ENCODE assay signal across 11 cellular contexts in genomic region chr11:103257360-103257759, GRCh38.
A peak's percentile ranks its signal among the peaks of the same experiment; 100 is the strongest.
DNase-seq lines count a peak whose midpoint lies in the region; ATAC-seq, FAIRE-seq and TF ChIP-seq lines count a peak whose summit lies in the region.
"Had no signal": no experiment of that assay in that cellular context is flagged by ENCODE, and none has a peak within 500 bp of the region (broad histone marks: within the 10 kb centered on the region; RNA-seq: fewer than 3 reads in every experiment).

No MANE protein-coding gene starts in this region.

- H3K27me3 Mint-ChIP-seq in Caco-2 (ENCODE audit: insufficient read depth, unreplicated experiment) = no peaks in the 10 kb centered on the region
- H3K27me3 Mint-ChIP-seq in activated CD4-positive, alpha-beta T cell treated with anti-CD3 and anti-CD28 coated beads, Interleukin-2, amount 10 ng/mL, durations not matched to agents 7 days and 5 days = no peaks in the 10 kb centered on the region
- H3K27me3 Mint-ChIP-seq: activated naive CD8-positive, alpha-beta T cell had no signal

- peak; percentile 76 to 77 for TF ChIP-seq CTCF in Caco-2 (IDR thresholded peaks at IDR 0.05; ENCODE audit: insufficient read depth in 1 of 2, low read depth in 1 of 2, low read length in 1 of 2, severe bottlenecking in 1 of 2, unreplicated experiment in 1 of 2)

- H3K4me3 Mint-ChIP-seq in Caco-2 (ENCODE audit: unreplicated experiment) = no peak overlapping the region
- no peak overlapping the region for H3K4me3 Mint-ChIP-seq in activated CD4-positive, alpha-beta T cell treated with anti-CD3 and anti-CD28 coated beads, Interleukin-2, amount 10 ng/mL, durations not matched to agents 7 days and 5 days
- H3K4me3 Mint-ChIP-seq: activated naive CD8-positive, alpha-beta T cell had no signal

- no peaks in the 10 kb centered on the region for H3K9me3 Mint-ChIP-seq in Caco-2 (ENCODE audit: unreplicated experiment)
- no peaks in the 10 kb centered on the region for H3K9me3 Mint-ChIP-seq in activated CD4-positive, alpha-beta T cell treated with anti-CD3 and anti-CD28 coated beads, Interleukin-2, amount 10 ng/mL, durations not matched to agents 7 days and 5 days

- H3K9me3 ChIP-seq in Caco-2 (no peaks in the 10 kb centered on the region), iPS DF 6.9 (ENCODE audit: control insufficient read depth, insufficient read depth, low read length) (no peaks in the 10 kb centered on the region)
- H3K9me3 ChIP-seq: spleen, tibial nerve had no signal

- BruUV-seq in Caco-2 (replicated peaks; lab: Mats Ljungman, UMichigan) = no TSS peak

- no peak for ATAC-seq in HG03469 (IDR thresholded peaks at IDR 0.05; ENCODE audit: unreplicated experiment)
- ATAC-seq in HG02759 (IDR thresholded peaks at IDR 0.05; ENCODE audit: unreplicated experiment) = no peak

- H3K4me3 ChIP-seq in Caco-2 (ENCODE audit: low read depth, low read length) (no peak overlapping the region), iPS DF 6.9 (ENCODE audit: low read length) (no peak overlapping the region)
- H3K4me3 ChIP-seq: spleen, tibial nerve had no signal

- CTCF ChIA-PET in Caco-2 (lab: Charles Lee) = interaction anchor here (1.6 kb wide), 1 partner anchor 343 kb away, joined by 5 read pairs; no protein-coding TSS in a partner anchor
- CTCF ChIA-PET in activated CD4-positive, alpha-beta T cell treated with anti-CD3 and anti-CD28 coated beads, Interleukin-2, amount 10 ng/mL, durations not matched to agents 7 days and 5 days (lab: Charles Lee) = no interaction called here

- H3K27me3 ChIP-seq in Caco-2 (replicated peaks; ENCODE audit: control insufficient read depth, insufficient read depth, low read length) = no peaks in the 10 kb centered on the region
- H3K27me3 ChIP-seq in iPS DF 6.9 (ENCODE audit: control insufficient read depth, insufficient read depth, low read length) = no peaks in the 10 kb centered on the region
- H3K27me3 ChIP-seq: spleen, tibial nerve had no signal

- no peaks in the 10 kb centered on the region for H3K4me1 Mint-ChIP-seq in Caco-2 (ENCODE audit: low read depth, unreplicated experiment)
- no peaks in the 10 kb centered on the region for H3K4me1 Mint-ChIP-seq in activated CD4-positive, alpha-beta T cell treated with anti-CD3 and anti-CD28 coated beads, Interleukin-2, amount 10 ng/mL, durations not matched to agents 7 days and 5 days

- in situ Hi-C loops in KBM-7 (cut with MboI; ENCODE audit: low pct_unique_long_range_greater_than_20kb, low sequenced_read_pairs) = no loop called here

- H3K4me1 ChIP-seq in Caco-2 (no peaks in the 10 kb centered on the region), iPS DF 6.9 (ENCODE audit: control insufficient read depth, insufficient read depth, low read length) (no peaks in the 10 kb centered on the region)
- H3K4me1 ChIP-seq: spleen, tibial nerve had no signal

- no peaks in the 10 kb centered on the region for H3K36me3 Mint-ChIP-seq in Caco-2 (ENCODE audit: insufficient read depth, unreplicated experiment)
- no peaks in the 10 kb centered on the region for H3K36me3 Mint-ChIP-seq in activated CD4-positive, alpha-beta T cell treated with anti-CD3 and anti-CD28 coated beads, Interleukin-2, amount 10 ng/mL, durations not matched to agents 7 days and 5 days (ENCODE audit: low read depth)

- no peak overlapping the region for H3K27ac Mint-ChIP-seq in Caco-2 (ENCODE audit: unreplicated experiment)
- no peak overlapping the region for H3K27ac Mint-ChIP-seq in activated CD4-positive, alpha-beta T cell treated with anti-CD3 and anti-CD28 coated beads, Interleukin-2, amount 10 ng/mL, durations not matched to agents 7 days and 5 days
- H3K27ac Mint-ChIP-seq: activated naive CD8-positive, alpha-beta T cell had no signal

- WGBS in iPS DF 6.9 (ENCODE audit: insufficient coverage, insufficient read length) = no CpG with 5 or more reads among the region's 4 CpGs

- peak in 1 of 2 experiments; percentile 58 for DNase-seq in Caco-2
- peak; percentile 2 for DNase-seq in KBM-7
- DNase-seq in iPS DF 6.9 (ENCODE audit: low read depth, low spot score) = peak; percentile 5
- no peak for DNase-seq in activated CD4-positive, alpha-beta T cell treated with anti-CD3 and anti-CD28 coated beads, Interleukin-2, amount 10 ng/mL, durations not matched to agents 7 days and 5 days
- DNase-seq in NCI-H1436 (lab: John Stamatoyannopoulos, UW) = no peak
- DNase-seq: spleen had no signal

- POLR2A ChIA-PET in Caco-2 (lab: Charles Lee) = no interaction called here
- POLR2A ChIA-PET in activated CD4-positive, alpha-beta T cell treated with anti-CD3 and anti-CD28 coated beads, Interleukin-2, amount 10 ng/mL, durations not matched to agents 7 days and 5 days (lab: Charles Lee) = no interaction called here

- FAIRE-seq in TTC549 (lab: Jason Lieb, UNC) = peak; percentile 20

- intact Hi-C loops in Caco-2 (cut with micrococcal nuclease; ENCODE audit: unreplicated experiment) = loop anchor here (1.0 to 5.0 kb wide), 4 partner anchors 70 to 402 kb away; no protein-coding TSS in a partner anchor

- H3K27ac ChIP-seq in iPS DF 6.9 (ENCODE audit: low read length) = no peak overlapping the region
- H3K27ac ChIP-seq: spleen, tibial nerve had no signal

- no peaks in the 10 kb centered on the region for H3K36me3 ChIP-seq in Caco-2 (ENCODE audit: control insufficient read depth, insufficient read depth, low read length)
- no peaks in the 10 kb centered on the region; the same call in 1 of the 2 replicates for H3K36me3 ChIP-seq in iPS DF 6.9 (ENCODE audit: control insufficient read depth, insufficient read depth, low read length)

Comparison
In these comparisons a context has a peak if more than half of its experiments do, and no peak if none do; other contexts are left out.
1. DNase-seq: peak in KBM-7 (single experiment) and iPS DF 6.9 (single experiment); none in activated CD4-positive, alpha-beta T cell treated with anti-CD3 and anti-CD28 coated beads, Interleukin-2, amount 10 ng/mL, durations not matched to agents 7 days and 5 days (single experiment) and NCI-H1436 (single experiment).